Comparison of ENCODE assay signal across 21 cellular contexts in the genomic region with DNA sequence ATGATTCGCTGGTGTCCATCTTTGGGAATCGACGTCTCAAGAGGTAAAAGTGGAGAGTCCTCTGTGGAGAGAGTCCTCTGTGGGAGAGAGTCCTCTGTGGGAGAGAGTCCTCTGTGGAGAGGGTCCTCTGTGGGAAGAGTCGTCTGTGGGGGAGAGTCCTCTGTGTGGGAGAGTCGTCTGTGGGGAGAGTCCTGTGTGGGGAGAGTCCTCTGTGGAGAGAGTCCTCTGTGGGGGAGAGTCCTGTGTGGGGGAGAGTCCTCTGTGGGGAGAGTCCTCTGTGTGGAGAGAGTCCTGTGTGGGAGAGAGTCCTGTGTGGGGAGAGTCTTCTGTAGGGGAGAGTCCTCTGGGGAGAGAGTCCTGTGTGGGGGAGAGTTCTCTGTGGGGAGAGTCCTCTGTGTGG. TPM values are rescaled to one million over a fixed set of nuclear protein-coding genes. Genes with fewer than 3 reads are reported as not detected.
DNase-seq lines count a peak whose midpoint lies in the region; ATAC-seq, FAIRE-seq and TF ChIP-seq lines count a peak whose summit lies in the region.
"Had no signal": no experiment of that assay in that cellular context is flagged by ENCODE, and none has a peak within 500 bp of the region (broad histone marks: within the 10 kb centered on the region; RNA-seq: fewer than 3 reads in every experiment).

No MANE protein-coding gene starts in this region.

- peak; percentile 55 for FAIRE-seq in bronchial epithelial cell (lab: Jason Lieb, UNC)
- FAIRE-seq: A204.1, H54 had no signal

- no peak for DNase-seq in activated CD8-positive, alpha-beta memory T cell treated with anti-CD3 and anti-CD28 coated beads, Interleukin-2, amount 10 ng/mL, durations not matched to agents 7 days and 5 days
- no peak for DNase-seq in activated CD8-positive, alpha-beta memory T cell treated with anti-CD3 and anti-CD28 coated beads, Interleukin-2, amount 50 U/mL, for 4 hours
- DNase-seq in bronchial epithelial cell (ENCODE audit: low read depth) = no peak
- DNase-seq in naive thymus-derived CD8-positive, alpha-beta T cell = no peak
- DNase-seq in upper lobe of left lung = no peak
- DNase-seq in T-helper 9 cell = no peak
- DNase-seq in ACHN = no peak
- DNase-seq in erythroblast (lab: John Stamatoyannopoulos, UW) = no peak
- DNase-seq: activated CD4-positive, alpha-beta T cell treated with anti-CD3 and anti-CD28 coated beads, Interleukin-2, amount 50 U/mL, for 1 hour; activated gamma-delta T cell; NCI-H1694; NCI-H510A treated with DMSO at 0.1 percent for 48 hours; stimulated activated CD4-positive, alpha-beta T cell treated with anti-CD3 and anti-CD28 coated beads, Interleukin-4, amount 100 ng/mL, for 4 hours had no signal

- no peak overlapping the region for H3K4me3 Mint-ChIP-seq in activated CD8-positive, alpha-beta memory T cell treated with anti-CD3 and anti-CD28 coated beads, Interleukin-2, amount 10 ng/mL, durations not matched to agents 7 days and 5 days
- H3K4me3 Mint-ChIP-seq in naive thymus-derived CD8-positive, alpha-beta T cell = peak overlapping the region in 3 of 10 donors; percentile 15 to 73 (median 30)
- H3K4me3 Mint-ChIP-seq: stimulated activated memory B cell treated with anti-CD40 and anti-IgM and Interleukin-4, amounts not matched to agents 10 μg/mL and 1 μg/mL and 100 μg/mL, for 72 hours had no signal

- no peak overlapping the region for H3K4me3 ChIP-seq in bronchial epithelial cell (ENCODE audit: low read depth, low read length)
- no peak overlapping the region for H3K4me3 ChIP-seq in upper lobe of left lung
- H3K4me3 ChIP-seq: gastroesophageal sphincter had no signal

- in situ Hi-C loops in ACHN (cut with HindIII; ENCODE audit: low pct_ligation_motif_present, low pct_unique_long_range_greater_than_20kb, low sequenced_read_pairs) = no loop called here

- H3K4me1 ChIP-seq in upper lobe of left lung = peaks cover 23 to 58% (median 41%) of the 10 kb centered on the region in 4 donors

- TF ChIP-seq CTCF in bronchial epithelial cell (IDR thresholded peaks at IDR 0.05; ENCODE audit: insufficient read depth, low read length, severe bottlenecking) (no peak), upper lobe of left lung (IDR thresholded peaks at IDR 0.05) (no peak)

- H3K27me3 ChIP-seq in bronchial epithelial cell (ENCODE audit: control insufficient read depth, insufficient read depth, low read length) (no peaks in the 10 kb centered on the region), upper lobe of left lung (no peaks in the 10 kb centered on the region)
- H3K27me3 ChIP-seq: gastroesophageal sphincter had no signal

- H3K27me3 Mint-ChIP-seq in activated CD8-positive, alpha-beta memory T cell treated with anti-CD3 and anti-CD28 coated beads, Interleukin-2, amount 10 ng/mL, durations not matched to agents 7 days and 5 days = no peaks in the 10 kb centered on the region
- H3K27me3 Mint-ChIP-seq in naive thymus-derived CD8-positive, alpha-beta T cell = no peaks in the 10 kb centered on the region
- H3K27me3 Mint-ChIP-seq: stimulated activated memory B cell treated with anti-CD40 and anti-IgM and Interleukin-4, amounts not matched to agents 10 μg/mL and 1 μg/mL and 100 μg/mL, for 72 hours had no signal

- no peaks in the 10 kb centered on the region for H3K9me3 Mint-ChIP-seq in activated CD8-positive, alpha-beta memory T cell treated with anti-CD3 and anti-CD28 coated beads, Interleukin-2, amount 10 ng/mL, durations not matched to agents 7 days and 5 days (ENCODE audit: low read depth)
- no peaks in the 10 kb centered on the region for H3K9me3 Mint-ChIP-seq in naive thymus-derived CD8-positive, alpha-beta T cell
- H3K9me3 Mint-ChIP-seq: stimulated activated memory B cell treated with anti-CD40 and anti-IgM and Interleukin-4, amounts not matched to agents 10 μg/mL and 1 μg/mL and 100 μg/mL, for 72 hours had no signal

- POLR2A ChIA-PET in naive thymus-derived CD8-positive, alpha-beta T cell (lab: Charles Lee) = interaction anchor here (0.6 kb wide), 1 partner anchor 132 kb away, joined by 3 read pairs; no protein-coding TSS in a partner anchor

- peak overlapping the region; percentile 52 for H3K27ac Mint-ChIP-seq in activated CD8-positive, alpha-beta memory T cell treated with anti-CD3 and anti-CD28 coated beads, Interleukin-2, amount 10 ng/mL, durations not matched to agents 7 days and 5 days
- peak overlapping the region in 7 of 10 donors; percentile 18 to 97 (median 63) for H3K27ac Mint-ChIP-seq in naive thymus-derived CD8-positive, alpha-beta T cell
- H3K27ac Mint-ChIP-seq: stimulated activated memory B cell treated with anti-CD40 and anti-IgM and Interleukin-4, amounts not matched to agents 10 μg/mL and 1 μg/mL and 100 μg/mL, for 72 hours had no signal

- H3K9me3 ChIP-seq in upper lobe of left lung = no peaks in the 10 kb centered on the region
- H3K9me3 ChIP-seq: gastroesophageal sphincter had no signal

- peaks cover 16% of the 10 kb centered on the region for H3K36me3 Mint-ChIP-seq in activated CD8-positive, alpha-beta memory T cell treated with anti-CD3 and anti-CD28 coated beads, Interleukin-2, amount 10 ng/mL, durations not matched to agents 7 days and 5 days
- peaks cover 0 to 31% (median 3%) of the 10 kb centered on the region in 3 donors for H3K36me3 Mint-ChIP-seq in naive thymus-derived CD8-positive, alpha-beta T cell

- ATAC-seq in activated CD8-positive, alpha-beta memory T cell treated with anti-CD3 and anti-CD28 coated beads, Interleukin-2, amount 10 ng/mL, durations not matched to agents 7 days and 5 days = no peak
- no peak for ATAC-seq in naive thymus-derived CD8-positive, alpha-beta T cell
- ATAC-seq in upper lobe of left lung (ENCODE audit: low FRiP score in 2 of 2) = no peak
- ATAC-seq: gastroesophageal sphincter; right cardiac atrium; stimulated activated memory B cell treated with anti-CD40 and anti-IgM and Interleukin-4, amounts not matched to agents 10 μg/mL and 1 μg/mL and 100 μg/mL, for 72 hours had no signal

- peaks cover 35% of the 10 kb centered on the region for H3K4me1 Mint-ChIP-seq in activated CD8-positive, alpha-beta memory T cell treated with anti-CD3 and anti-CD28 coated beads, Interleukin-2, amount 10 ng/mL, durations not matched to agents 7 days and 5 days
- peaks cover 22 to 42% (median 35%) of the 10 kb centered on the region in 4 donors for H3K4me1 Mint-ChIP-seq in naive thymus-derived CD8-positive, alpha-beta T cell

- no peak for TF ChIP-seq EP300 in upper lobe of left lung (IDR thresholded peaks at IDR 0.05)

- peaks cover 17% of the 10 kb centered on the region for H3K36me3 ChIP-seq in bronchial epithelial cell (ENCODE audit: control insufficient read depth, insufficient read depth, low read length)
- peaks cover 0 to 17% (median 12%) of the 10 kb centered on the region in 4 donors for H3K36me3 ChIP-seq in upper lobe of left lung

- 72 to 75% methylated on average over 5 of the region's 5 CpGs for WGBS in upper lobe of left lung, 2 donors

- TF ChIP-seq POLR2A in upper lobe of left lung (IDR thresholded peaks at IDR 0.05) (no peak), erythroblast (IDR thresholded peaks at IDR 0.05; ENCODE audit: low read length) (no peak)

- CTCF ChIA-PET in activated CD8-positive, alpha-beta memory T cell treated with anti-CD3 and anti-CD28 coated beads, Interleukin-2, amount 10 ng/mL, durations not matched to agents 7 days and 5 days (lab: Charles Lee) = interaction anchor here (3.5 kb wide), 1 partner anchor 11 kb away, joined by 13 read pairs; no protein-coding TSS in a partner anchor

- H3K27ac ChIP-seq in upper lobe of left lung = peak overlapping the region; percentile 90 to 98 (median 94)
- H3K27ac ChIP-seq: gastroesophageal sphincter had no signal

RNA-seq across cellular contexts. Expression of a gene that starts 3.1 kb away (rescaled TPM):
- total RNA-seq in activated CD8-positive, alpha-beta memory T cell treated with anti-CD3 and anti-CD28 coated beads, Interleukin-2, amount 10 ng/mL, durations not matched to agents 7 days and 5 days = 100 to 1,000 TPM; 125 to 163 TPM
- total RNA-seq in bronchial epithelial cell (649 and 769 TPM in 2 replicates), upper lobe of left lung (100 to 1,000 TPM; 146 to 493 (median 309) TPM)
- total RNA-seq in naive thymus-derived CD8-positive, alpha-beta T cell = 10 to 100 TPM; 47.5 to 51.5 TPM
- polyA plus RNA-seq in naive thymus-derived CD8-positive, alpha-beta T cell = 100 to 1,000 TPM; 186 to 239 (median 206) TPM

RNA-seq across cellular contexts. Expression of a gene that starts 3.7 kb away (rescaled TPM):
- total RNA-seq in activated CD8-positive, alpha-beta memory T cell treated with anti-CD3 and anti-CD28 coated beads, Interleukin-2, amount 10 ng/mL, durations not matched to agents 7 days and 5 days = 100 to 1,000 TPM; 134 to 153 TPM
- total RNA-seq in bronchial epithelial cell (355 and 587 TPM in 2 replicates), upper lobe of left lung (100 to 1,000 TPM; 110 to 215 (median 170) TPM)
- total RNA-seq in naive thymus-derived CD8-positive, alpha-beta T cell = 100 to 1,000 TPM; 159 to 162 TPM
- 100 to 1,000 TPM; 509 to 524 (median 515) TPM for polyA plus RNA-seq in naive thymus-derived CD8-positive, alpha-beta T cell

RNA-seq across cellular contexts. Expression of a gene that starts 15.7 kb away (rescaled TPM):
- 10 to 100 TPM; 46.6 to 54.0 TPM for total RNA-seq in activated CD8-positive, alpha-beta memory T cell treated with anti-CD3 and anti-CD28 coated beads, Interleukin-2, amount 10 ng/mL, durations not matched to agents 7 days and 5 days
- total RNA-seq in bronchial epithelial cell (76.9 and 139 TPM in 2 replicates), upper lobe of left lung (100 to 1,000 TPM in 1 of 6 donors, 10 to 100 TPM in 5; 42.7 to 109 (median 80.6) TPM)
- total RNA-seq in naive thymus-derived CD8-positive, alpha-beta T cell = 10 to 100 TPM; 19.9 to 24.9 TPM
- polyA plus RNA-seq in naive thymus-derived CD8-positive, alpha-beta T cell = 1 to 10 TPM; 3.5 to 9.1 (median 4.8) TPM

RNA-seq across cellular contexts. Expression of a gene that starts 19.0 kb away (rescaled TPM):
- total RNA-seq in activated CD8-positive, alpha-beta memory T cell treated with anti-CD3 and anti-CD28 coated beads, Interleukin-2, amount 10 ng/mL, durations not matched to agents 7 days and 5 days = 100 to 1,000 TPM; 152 to 164 TPM
- total RNA-seq in bronchial epithelial cell = 2.9 TPM in 2 replicates
- 100 to 1,000 TPM; 112 to 119 TPM for total RNA-seq in naive thymus-derived CD8-positive, alpha-beta T cell
- polyA plus RNA-seq in naive thymus-derived CD8-positive, alpha-beta T cell = 10 to 100 TPM; 10.4 to 37.0 (median 19.2) TPM
- 100 to 1,000 TPM in 1 of 6 donors, 10 to 100 TPM in 5; 12.6 to 138 (median 37.2) TPM for total RNA-seq in upper lobe of left lung

RNA-seq across cellular contexts. Expression of a gene that starts 20.9 kb away (rescaled TPM):
- not detected for total RNA-seq in activated CD8-positive, alpha-beta memory T cell treated with anti-CD3 and anti-CD28 coated beads, Interleukin-2, amount 10 ng/mL, durations not matched to agents 7 days and 5 days
- 0.26 TPM in 1 of 2 replicates, not detected in the other for total RNA-seq in bronchial epithelial cell
- not detected for total RNA-seq in naive thymus-derived CD8-positive, alpha-beta T cell
- not detected for polyA plus RNA-seq in naive thymus-derived CD8-positive, alpha-beta T cell
- 10 to 100 TPM in 1 of 6 donors, 1 to 10 TPM in 1, under 1 TPM in 2, not detected in 2; 0.51 to 62.9 (median 2.5) TPM for total RNA-seq in upper lobe of left lung
- total RNA-seq: gastroesophageal sphincter; kidney epithelial cell; myocyte; right cardiac atrium; T-helper 1 cell treated with Interleukin-12 subunit alpha and Interleukin-12 subunit beta and Interleukin-4 antibody, amounts not matched to agents 30 ng/mL and 1 ng/mL, for 36 hours had no signal
